Comparison of ENCODE assay signal across 1 cellular context in genomic region chr7:92590711-92591310, GRCh38.
TF ChIP-seq lines count a peak whose summit lies in the region.

No MANE protein-coding gene starts in this region.

TF ChIP-seq in GM23338, 12 proteins besides CTCF, POLR2A, EP300 and RAD21 (continued from another document):
- TF ChIP-seq, protein P1, sequence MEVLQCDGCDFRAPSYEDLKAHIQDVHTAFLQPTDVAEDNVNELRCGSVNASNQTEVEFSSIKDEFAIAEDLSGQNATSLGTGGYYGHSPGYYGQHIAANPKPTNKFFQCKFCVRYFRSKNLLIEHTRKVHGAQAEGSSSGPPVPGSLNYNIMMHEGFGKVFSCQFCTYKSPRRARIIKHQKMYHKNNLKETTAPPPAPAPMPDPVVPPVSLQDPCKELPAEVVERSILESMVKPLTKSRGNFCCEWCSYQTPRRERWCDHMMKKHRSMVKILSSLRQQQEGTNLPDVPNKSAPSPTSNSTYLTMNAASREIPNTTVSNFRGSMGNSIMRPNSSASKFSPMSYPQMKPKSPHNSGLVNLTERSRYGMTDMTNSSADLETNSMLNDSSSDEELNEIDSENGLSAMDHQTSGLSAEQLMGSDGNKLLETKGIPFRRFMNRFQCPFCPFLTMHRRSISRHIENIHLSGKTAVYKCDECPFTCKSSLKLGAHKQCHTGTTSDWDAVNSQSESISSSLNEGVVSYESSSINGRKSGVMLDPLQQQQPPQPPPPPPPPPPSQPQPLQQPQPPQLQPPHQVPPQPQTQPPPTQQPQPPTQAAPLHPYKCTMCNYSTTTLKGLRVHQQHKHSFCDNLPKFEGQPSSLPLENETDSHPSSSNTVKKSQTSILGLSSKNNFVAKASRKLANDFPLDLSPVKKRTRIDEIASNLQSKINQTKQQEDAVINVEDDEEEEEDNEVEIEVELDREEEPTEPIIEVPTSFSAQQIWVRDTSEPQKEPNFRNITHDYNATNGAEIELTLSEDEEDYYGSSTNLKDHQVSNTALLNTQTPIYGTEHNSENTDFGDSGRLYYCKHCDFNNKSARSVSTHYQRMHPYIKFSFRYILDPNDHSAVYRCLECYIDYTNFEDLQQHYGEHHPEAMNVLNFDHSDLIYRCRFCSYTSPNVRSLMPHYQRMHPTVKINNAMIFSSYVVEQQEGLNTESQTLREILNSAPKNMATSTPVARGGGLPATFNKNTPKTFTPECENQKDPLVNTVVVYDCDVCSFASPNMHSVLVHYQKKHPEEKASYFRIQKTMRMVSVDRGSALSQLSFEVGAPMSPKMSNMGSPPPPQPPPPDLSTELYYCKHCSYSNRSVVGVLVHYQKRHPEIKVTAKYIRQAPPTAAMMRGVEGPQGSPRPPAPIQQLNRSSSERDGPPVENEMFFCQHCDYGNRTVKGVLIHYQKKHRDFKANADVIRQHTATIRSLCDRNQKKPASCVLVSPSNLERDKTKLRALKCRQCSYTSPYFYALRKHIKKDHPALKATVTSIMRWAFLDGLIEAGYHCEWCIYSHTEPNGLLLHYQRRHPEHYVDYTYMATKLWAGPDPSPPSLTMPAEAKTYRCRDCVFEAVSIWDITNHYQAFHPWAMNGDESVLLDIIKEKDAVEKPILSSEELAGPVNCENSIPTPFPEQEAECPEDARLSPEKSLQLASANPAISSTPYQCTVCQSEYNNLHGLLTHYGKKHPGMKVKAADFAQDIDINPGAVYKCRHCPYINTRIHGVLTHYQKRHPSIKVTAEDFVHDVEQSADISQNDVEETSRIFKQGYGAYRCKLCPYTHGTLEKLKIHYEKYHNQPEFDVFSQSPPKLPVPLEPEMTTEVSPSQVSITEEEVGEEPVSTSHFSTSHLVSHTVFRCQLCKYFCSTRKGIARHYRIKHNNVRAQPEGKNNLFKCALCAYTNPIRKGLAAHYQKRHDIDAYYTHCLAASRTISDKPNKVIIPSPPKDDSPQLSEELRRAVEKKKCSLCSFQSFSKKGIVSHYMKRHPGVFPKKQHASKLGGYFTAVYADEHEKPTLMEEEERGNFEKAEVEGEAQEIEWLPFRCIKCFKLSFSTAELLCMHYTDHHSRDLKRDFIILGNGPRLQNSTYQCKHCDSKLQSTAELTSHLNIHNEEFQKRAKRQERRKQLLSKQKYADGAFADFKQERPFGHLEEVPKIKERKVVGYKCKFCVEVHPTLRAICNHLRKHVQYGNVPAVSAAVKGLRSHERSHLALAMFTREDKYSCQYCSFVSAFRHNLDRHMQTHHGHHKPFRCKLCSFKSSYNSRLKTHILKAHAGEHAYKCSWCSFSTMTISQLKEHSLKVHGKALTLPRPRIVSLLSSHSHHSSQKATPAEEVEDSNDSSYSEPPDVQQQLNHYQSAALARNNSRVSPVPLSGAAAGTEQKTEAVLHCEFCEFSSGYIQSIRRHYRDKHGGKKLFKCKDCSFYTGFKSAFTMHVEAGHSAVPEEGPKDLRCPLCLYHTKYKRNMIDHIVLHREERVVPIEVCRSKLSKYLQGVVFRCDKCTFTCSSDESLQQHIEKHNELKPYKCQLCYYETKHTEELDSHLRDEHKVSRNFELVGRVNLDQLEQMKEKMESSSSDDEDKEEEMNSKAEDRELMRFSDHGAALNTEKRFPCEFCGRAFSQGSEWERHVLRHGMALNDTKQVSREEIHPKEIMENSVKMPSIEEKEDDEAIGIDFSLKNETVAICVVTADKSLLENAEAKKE (CRISPR knock-in tag; IDR thresholded peaks at IDR 0.05): no peak
- TF ChIP-seq REST (IDR thresholded peaks at IDR 0.05; ENCODE audit: unreplicated experiment) (no peak), ZNF114 (CRISPR knock-in tag; IDR thresholded peaks at IDR 0.05) (no peak), ZNF331 (CRISPR knock-in tag; IDR thresholded peaks at IDR 0.05; ENCODE audit: low read depth) (no peak)
